In genomic region chr15:75672646-75673425, GRCh38 we compare ENCODE assay signal across 11 cellular contexts.
DNase-seq lines count a peak whose midpoint lies in the region; ATAC-seq and TF ChIP-seq lines count a peak whose summit lies in the region.
"Had no signal": no experiment of that assay in that cellular context is flagged by ENCODE, and none has a peak within 500 bp of the region (broad histone marks: within the 10 kb centered on the region; RNA-seq: fewer than 3 reads in every experiment).

No MANE protein-coding gene starts in this region.

- DNase-seq in HS-5 (ENCODE audit: low read depth) (peak; percentile 47), cardiac fibroblast (ENCODE audit: low read depth in 2 of 2) (peak; percentile 67 to 89), substantia nigra (lab: John Stamatoyannopoulos, UW) (peak in 13 of 49 donors; percentile 14 to 78 (median 39)), NCI-H1092 (lab: John Stamatoyannopoulos, UW) (no peak), MM.1S (no peak), SIG-M5 (lab: John Stamatoyannopoulos, UW) (no peak)
- DNase-seq: T-helper 1 cell had no signal

- H3K27me3 ChIP-seq in layer of hippocampus (ENCODE audit: control insufficient read depth, insufficient read depth, low read length) (no peaks in the 10 kb centered on the region), MM.1S (replicated peaks; ENCODE audit: insufficient read depth, low read length) (no peaks in the 10 kb centered on the region; the same call in 1 of the 2 replicates)
- H3K27me3 ChIP-seq: adrenal gland had no signal

- TF ChIP-seq CTCF in cardiac fibroblast (IDR thresholded peaks at IDR 0.05; ENCODE audit: low read depth, low read length) (no peak), MM.1S (IDR thresholded peaks at IDR 0.05; ENCODE audit: low read length) (no peak)

- no peak overlapping the region for H3K9ac ChIP-seq in MM.1S (ENCODE audit: low read length)

- peak overlapping the region; percentile 38 for H3K27ac ChIP-seq in layer of hippocampus (ENCODE audit: low read depth, low read length)
- peak overlapping the region; percentile 3 for H3K27ac ChIP-seq in substantia nigra (ENCODE audit: low read depth, low read length, poor library complexity, severe bottlenecking)
- H3K27ac ChIP-seq in MM.1S (ENCODE audit: low read length) = no peak overlapping the region
- H3K27ac ChIP-seq: HL-60 had no signal

- no peaks in the 10 kb centered on the region for H3K79me2 ChIP-seq in MM.1S (ENCODE audit: low read length)

- no peaks in the 10 kb centered on the region for H3K4me1 ChIP-seq in MM.1S (ENCODE audit: low read length)

- no peaks in the 10 kb centered on the region for H3F3A ChIP-seq in MM.1S (ENCODE audit: insufficient read depth, low read length)

- H4K20me1 ChIP-seq in MM.1S (ENCODE audit: insufficient read depth, low read length) = no peaks in the 10 kb centered on the region

- H3K4me2 ChIP-seq in MM.1S (ENCODE audit: low read depth, low read length) = no peak overlapping the region

- no peak overlapping the region for H2AFZ ChIP-seq in MM.1S (ENCODE audit: low read length)

- H3K4me3 ChIP-seq in cardiac fibroblast (replicated peaks in 1 of 2; ENCODE audit: low read depth in 2 of 2, low read length in 2 of 2) (peak overlapping the region in 1 of 2 donors; percentile 5), MM.1S (ENCODE audit: low read length) (no peak overlapping the region)
- H3K4me3 ChIP-seq: adrenal gland had no signal

- H3K36me3 ChIP-seq in MM.1S (replicated peaks; ENCODE audit: insufficient read depth, low read length) = no peaks in the 10 kb centered on the region
- H3K36me3 ChIP-seq: adrenal gland had no signal

- ATAC-seq in HG02981 (IDR thresholded peaks at IDR 0.05; ENCODE audit: unreplicated experiment) = no peak

- no peaks in the 10 kb centered on the region for H3K9me3 ChIP-seq in MM.1S (replicated peaks; ENCODE audit: insufficient read depth, low read length)
- H3K9me3 ChIP-seq: adrenal gland had no signal

- no peaks in the 10 kb centered on the region for H3K9me2 ChIP-seq in MM.1S (replicated peaks; ENCODE audit: insufficient read depth, low read length)

Comparison
In these comparisons a context has a peak if more than half of its experiments do, and no peak if none do; other contexts are left out.
1. DNase-seq: peak in HS-5 (single experiment) and cardiac fibroblast (2 of 2); none in NCI-H1092 (single experiment), MM.1S (single experiment) and SIG-M5 (single experiment).